Comparison of ENCODE assay signal across 10 cellular contexts in genomic region chr17:35535406-35535805, GRCh38. TPM values are rescaled to one million over a fixed set of nuclear protein-coding genes. Genes with fewer than 3 reads are reported as not detected.
"Had no signal": no experiment of that assay in that cellular context is flagged by ENCODE, and none has a peak within 500 bp of the region (broad histone marks: within the 10 kb centered on the region; RNA-seq: fewer than 3 reads in every experiment).

No MANE protein-coding gene starts in this region.

RNA-seq across cellular contexts. Expression of gene SLFN12L, which starts 2.1 kb away (rescaled TPM):
- total RNA-seq: foreskin keratinocyte, kidney epithelial cell, progenitor cell of endocrine pancreas, smooth muscle cell had no signal
- polyA plus RNA-seq: foreskin keratinocyte, neural cell, smooth muscle cell had no signal

RNA-seq across cellular contexts. Expression of gene SLFN14, which starts 25.2 kb away (rescaled TPM):
- total RNA-seq: activated B cell treated with CpG ODN at 0.5 μM for 24 hours; foreskin keratinocyte; kidney epithelial cell; left ventricle myocardium inferior; omental fat pad; progenitor cell of endocrine pancreas; right cardiac atrium; smooth muscle cell; T-helper 2 cell treated with Interferon-gamma antibody and Interleukin-4, amounts not matched to agents 100 ng/mL and 5 ng/mL, for 36 hours had no signal
- polyA plus RNA-seq: foreskin keratinocyte, neural cell, right cardiac atrium, smooth muscle cell had no signal
